Comparison of ENCODE assay signal across 2 cellular contexts in the genomic region with DNA sequence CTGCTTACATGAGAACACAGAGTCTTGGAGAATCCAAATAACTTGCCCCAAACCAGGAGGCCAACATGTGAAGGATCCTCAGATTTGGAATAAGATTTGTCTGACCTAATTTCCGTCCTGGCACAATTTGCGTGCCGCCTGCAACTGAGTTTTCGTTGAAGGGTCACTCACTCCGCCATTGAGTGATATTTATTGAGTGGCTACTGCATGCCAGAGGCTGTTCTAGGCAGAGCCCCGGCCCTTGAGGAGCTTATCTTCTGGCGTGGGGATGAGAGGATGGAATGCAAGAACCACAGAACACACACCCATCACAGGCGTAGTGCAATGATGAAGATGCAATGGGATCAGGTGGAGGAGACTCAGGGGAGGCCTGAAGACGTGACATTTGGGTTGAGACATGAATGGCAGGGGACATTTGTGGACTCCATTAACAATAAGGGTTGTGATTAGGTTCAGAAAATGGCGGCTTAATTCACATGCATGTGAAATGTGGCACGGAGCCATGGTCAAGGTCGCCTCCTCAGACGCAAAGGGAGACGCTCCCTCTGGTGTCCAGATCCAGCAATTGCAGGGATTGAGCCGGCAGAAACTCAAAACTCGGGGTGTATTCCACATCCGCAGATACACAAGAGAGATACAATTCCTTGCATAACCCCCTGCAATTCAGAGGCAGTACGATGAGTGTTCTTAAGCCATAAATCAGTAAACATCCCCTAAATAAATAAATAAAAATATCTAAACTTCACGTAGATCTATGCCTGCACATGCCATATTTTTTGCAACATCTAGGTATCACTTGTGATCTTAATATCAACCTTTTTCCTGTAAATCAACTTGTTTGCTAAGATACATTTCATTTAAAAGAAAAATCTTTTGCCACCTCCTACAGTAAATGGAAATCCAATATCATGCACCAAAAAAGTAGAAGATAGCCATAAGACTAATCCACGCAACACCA.
TF ChIP-seq lines count a peak whose summit lies in the region.

No MANE protein-coding gene starts in this region.

TF ChIP-seq in A549, 52 proteins besides CTCF, POLR2A, EP300 and RAD21:
- TF ChIP-seq CBX2 (IDR thresholded peaks at IDR 0.05; ENCODE audit: borderline replicate concordance, low read depth): no peak
- peak; percentile 48; the same call in 1 of the 2 replicates for TF ChIP-seq CHD4 (IDR thresholded peaks at IDR 0.05; ENCODE audit: borderline replicate concordance)
- TF ChIP-seq EHF (CRISPR knock-in tag; IDR thresholded peaks at IDR 0.05): no peak
- TF ChIP-seq, protein P1, sequence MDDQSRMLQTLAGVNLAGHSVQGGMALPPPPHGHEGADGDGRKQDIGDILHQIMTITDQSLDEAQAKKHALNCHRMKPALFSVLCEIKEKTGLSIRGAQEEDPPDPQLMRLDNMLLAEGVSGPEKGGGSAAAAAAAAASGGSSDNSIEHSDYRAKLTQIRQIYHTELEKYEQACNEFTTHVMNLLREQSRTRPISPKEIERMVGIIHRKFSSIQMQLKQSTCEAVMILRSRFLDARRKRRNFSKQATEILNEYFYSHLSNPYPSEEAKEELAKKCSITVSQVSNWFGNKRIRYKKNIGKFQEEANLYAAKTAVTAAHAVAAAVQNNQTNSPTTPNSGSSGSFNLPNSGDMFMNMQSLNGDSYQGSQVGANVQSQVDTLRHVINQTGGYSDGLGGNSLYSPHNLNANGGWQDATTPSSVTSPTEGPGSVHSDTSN (IDR thresholded peaks at IDR 0.05): no peak
- TF ChIP-seq, protein P2, sequence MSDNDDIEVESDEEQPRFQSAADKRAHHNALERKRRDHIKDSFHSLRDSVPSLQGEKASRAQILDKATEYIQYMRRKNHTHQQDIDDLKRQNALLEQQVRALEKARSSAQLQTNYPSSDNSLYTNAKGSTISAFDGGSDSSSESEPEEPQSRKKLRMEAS (IDR thresholded peaks at IDR 0.05): peak; percentile 82
- TF ChIP-seq KDM1A (IDR thresholded peaks at IDR 0.05; ENCODE audit: low read depth): no peak
- TF ChIP-seq SMC3 (IDR thresholded peaks at IDR 0.05): peak; percentile 93
- TF ChIP-seq, protein P3, sequence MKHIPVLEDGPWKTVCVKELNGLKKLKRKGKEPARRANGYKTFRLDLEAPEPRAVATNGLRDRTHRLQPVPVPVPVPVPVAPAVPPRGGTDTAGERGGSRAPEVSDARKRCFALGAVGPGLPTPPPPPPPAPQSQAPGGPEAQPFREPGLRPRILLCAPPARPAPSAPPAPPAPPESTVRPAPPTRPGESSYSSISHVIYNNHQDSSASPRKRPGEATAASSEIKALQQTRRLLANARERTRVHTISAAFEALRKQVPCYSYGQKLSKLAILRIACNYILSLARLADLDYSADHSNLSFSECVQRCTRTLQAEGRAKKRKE (CRISPR knock-in tag; IDR thresholded peaks at IDR 0.05; ENCODE audit: low read depth): 0 out of 2 replicates have a peak, but pooled peaks have one; percentile 49
- 0 out of 4 replicates have a peak, but pooled peaks of 1 of the 2 experiments have one; percentile 12 for TF ChIP-seq CEBPB (IDR thresholded peaks at IDR 0.05)
- no peak for TF ChIP-seq ZSCAN20 (CRISPR knock-in tag; IDR thresholded peaks at IDR 0.05)
- peak; percentile 86 for TF ChIP-seq ESRRA (IDR thresholded peaks at IDR 0.05; ENCODE audit: borderline replicate concordance, low read length)
- TF ChIP-seq MAZ (IDR thresholded peaks at IDR 0.05; ENCODE audit: borderline replicate concordance, low read depth, low read length): no peak
- TF ChIP-seq BHLHE40 (IDR thresholded peaks at IDR 0.05; ENCODE audit: low read depth, low read length): no peak
- no peak for TF ChIP-seq HDAC2 (IDR thresholded peaks at IDR 0.05)
- TF ChIP-seq, protein P4, sequence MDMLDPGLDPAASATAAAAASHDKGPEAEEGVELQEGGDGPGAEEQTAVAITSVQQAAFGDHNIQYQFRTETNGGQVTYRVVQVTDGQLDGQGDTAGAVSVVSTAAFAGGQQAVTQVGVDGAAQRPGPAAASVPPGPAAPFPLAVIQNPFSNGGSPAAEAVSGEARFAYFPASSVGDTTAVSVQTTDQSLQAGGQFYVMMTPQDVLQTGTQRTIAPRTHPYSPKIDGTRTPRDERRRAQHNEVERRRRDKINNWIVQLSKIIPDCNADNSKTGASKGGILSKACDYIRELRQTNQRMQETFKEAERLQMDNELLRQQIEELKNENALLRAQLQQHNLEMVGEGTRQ (IDR thresholded peaks at IDR 0.05): no peak
- TF ChIP-seq ZNF302 (CRISPR knock-in tag; IDR thresholded peaks at IDR 0.05): no peak
- no peak for TF ChIP-seq NR3C1 (IDR thresholded peaks at IDR 0.05)
- TF ChIP-seq ZFP36 (IDR thresholded peaks at IDR 0.05; ENCODE audit: borderline replicate concordance, partially characterized antibody): no peak
- TF ChIP-seq HOXA7 (CRISPR knock-in tag; IDR thresholded peaks at IDR 0.05): no peak
- no peak for TF ChIP-seq RCOR1 (IDR thresholded peaks at IDR 0.05; ENCODE audit: low read depth, low read length)
- TF ChIP-seq CHD2 (IDR thresholded peaks at IDR 0.05; ENCODE audit: low read length, partially characterized antibody): no peak
- TF ChIP-seq KDM5A (IDR thresholded peaks at IDR 0.05): no peak
- TF ChIP-seq HOXB13 (CRISPR knock-in tag; IDR thresholded peaks at IDR 0.05; ENCODE audit: low read depth): peak; percentile 68; the same call in 1 of the 2 replicates
- TF ChIP-seq, protein P5, sequence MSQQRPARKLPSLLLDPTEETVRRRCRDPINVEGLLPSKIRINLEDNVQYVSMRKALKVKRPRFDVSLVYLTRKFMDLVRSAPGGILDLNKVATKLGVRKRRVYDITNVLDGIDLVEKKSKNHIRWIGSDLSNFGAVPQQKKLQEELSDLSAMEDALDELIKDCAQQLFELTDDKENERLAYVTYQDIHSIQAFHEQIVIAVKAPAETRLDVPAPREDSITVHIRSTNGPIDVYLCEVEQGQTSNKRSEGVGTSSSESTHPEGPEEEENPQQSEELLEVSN (IDR thresholded peaks at IDR 0.05; ENCODE audit: borderline replicate concordance, low read depth): peak; percentile 55; the same call in 1 of the 2 replicates
- peak; percentile 48; the same call in 1 of the 2 replicates for TF ChIP-seq EHMT2 (IDR thresholded peaks at IDR 0.05; ENCODE audit: low read depth)
- TF ChIP-seq FOSB (CRISPR knock-in tag; IDR thresholded peaks at IDR 0.05): no peak

TF ChIP-seq in GM12878, 131 proteins besides CTCF, POLR2A, EP300 and RAD21 (continued from another document and continues in another):
- TF ChIP-seq PAX8 (IDR thresholded peaks at IDR 0.05) (no peak), SIX5 (IDR thresholded peaks at IDR 0.05; ENCODE audit: low read depth, low read length, severe bottlenecking) (no peak), STAT3 (IDR thresholded peaks at IDR 0.05; ENCODE audit: low read depth, low read length) (no peak), BCL11A (IDR thresholded peaks at IDR 0.05; ENCODE audit: low read depth, low read length) (no peak), HDAC2 (IDR thresholded peaks at IDR 0.05) (no peak), IRF4 (IDR thresholded peaks at IDR 0.05; ENCODE audit: low read depth, low read length) (no peak), CREM (IDR thresholded peaks at IDR 0.05; ENCODE audit: low read depth) (no peak), BHLHE40 (IDR thresholded peaks at IDR 0.05; ENCODE audit: borderline replicate concordance in 1 of 2, low read depth in 2 of 2, low read length in 1 of 2) (peak in 1 of 2 experiments; percentile 45; a peak in 1 of 4 replicates), TBL1XR1 (IDR thresholded peaks at IDR 0.05; ENCODE audit: low read depth, low read length) (0 out of 2 replicates have a peak, but pooled peaks have one; percentile 40), ETV6 (conservative IDR thresholded peaks at IDR 0.05 in 1 of 2, IDR thresholded peaks at IDR 0.05 in 1 of 2; ENCODE audit: borderline replicate concordance in 1 of 2, low read depth in 1 of 2) (no peak), TAF1 (IDR thresholded peaks at IDR 0.05; ENCODE audit: borderline replicate concordance, low read depth, low read length) (no peak), RFX5 (IDR thresholded peaks at IDR 0.05; ENCODE audit: low read depth, low read length) (no peak), EZH2 (IDR thresholded peaks at IDR 0.05; ENCODE audit: borderline replicate concordance, control insufficient read depth, low read depth, low read length) (no peak), HDGF (IDR thresholded peaks at IDR 0.05) (no peak), SREBF2 (IDR thresholded peaks at IDR 0.05; ENCODE audit: low read length) (no peak), MTA2 (IDR thresholded peaks at IDR 0.05; ENCODE audit: low read depth) (no peak), SIN3A (IDR thresholded peaks at IDR 0.05; ENCODE audit: low read depth, low read length) (no peak), CBX3 (IDR thresholded peaks at IDR 0.05; ENCODE audit: borderline replicate concordance, low read depth) (no peak), ATF7 (IDR thresholded peaks at IDR 0.05; ENCODE audit: low read depth) (no peak), RUNX3 (IDR thresholded peaks at IDR 0.05; ENCODE audit: low read length) (0 out of 2 replicates have a peak, but pooled peaks have one; percentile 8), SRF (IDR thresholded peaks at IDR 0.05; ENCODE audit: low read depth in 2 of 2, low read length in 2 of 2) (no peak), POLR2AphosphoS5 (IDR thresholded peaks at IDR 0.05; ENCODE audit: low read length) (no peak)
- TF ChIP-seq, protein P6, sequence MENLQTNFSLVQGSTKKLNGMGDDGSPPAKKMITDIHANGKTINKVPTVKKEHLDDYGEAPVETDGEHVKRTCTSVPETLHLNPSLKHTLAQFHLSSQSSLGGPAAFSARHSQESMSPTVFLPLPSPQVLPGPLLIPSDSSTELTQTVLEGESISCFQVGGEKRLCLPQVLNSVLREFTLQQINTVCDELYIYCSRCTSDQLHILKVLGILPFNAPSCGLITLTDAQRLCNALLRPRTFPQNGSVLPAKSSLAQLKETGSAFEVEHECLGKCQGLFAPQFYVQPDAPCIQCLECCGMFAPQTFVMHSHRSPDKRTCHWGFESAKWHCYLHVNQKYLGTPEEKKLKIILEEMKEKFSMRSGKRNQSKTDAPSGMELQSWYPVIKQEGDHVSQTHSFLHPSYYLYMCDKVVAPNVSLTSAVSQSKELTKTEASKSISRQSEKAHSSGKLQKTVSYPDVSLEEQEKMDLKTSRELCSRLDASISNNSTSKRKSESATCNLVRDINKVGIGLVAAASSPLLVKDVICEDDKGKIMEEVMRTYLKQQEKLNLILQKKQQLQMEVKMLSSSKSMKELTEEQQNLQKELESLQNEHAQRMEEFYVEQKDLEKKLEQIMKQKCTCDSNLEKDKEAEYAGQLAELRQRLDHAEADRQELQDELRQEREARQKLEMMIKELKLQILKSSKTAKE (IDR thresholded peaks at IDR 0.05; ENCODE audit: low read depth, poor library complexity, severe bottlenecking): peak; percentile 31
- TF ChIP-seq, protein P7, sequence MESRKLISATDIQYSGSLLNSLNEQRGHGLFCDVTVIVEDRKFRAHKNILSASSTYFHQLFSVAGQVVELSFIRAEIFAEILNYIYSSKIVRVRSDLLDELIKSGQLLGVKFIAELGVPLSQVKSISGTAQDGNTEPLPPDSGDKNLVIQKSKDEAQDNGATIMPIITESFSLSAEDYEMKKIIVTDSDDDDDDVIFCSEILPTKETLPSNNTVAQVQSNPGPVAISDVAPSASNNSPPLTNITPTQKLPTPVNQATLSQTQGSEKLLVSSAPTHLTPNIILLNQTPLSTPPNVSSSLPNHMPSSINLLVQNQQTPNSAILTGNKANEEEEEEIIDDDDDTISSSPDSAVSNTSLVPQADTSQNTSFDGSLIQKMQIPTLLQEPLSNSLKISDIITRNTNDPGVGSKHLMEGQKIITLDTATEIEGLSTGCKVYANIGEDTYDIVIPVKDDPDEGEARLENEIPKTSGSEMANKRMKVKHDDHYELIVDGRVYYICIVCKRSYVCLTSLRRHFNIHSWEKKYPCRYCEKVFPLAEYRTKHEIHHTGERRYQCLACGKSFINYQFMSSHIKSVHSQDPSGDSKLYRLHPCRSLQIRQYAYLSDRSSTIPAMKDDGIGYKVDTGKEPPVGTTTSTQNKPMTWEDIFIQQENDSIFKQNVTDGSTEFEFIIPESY (IDR thresholded peaks at IDR 0.05): no peak
- TF ChIP-seq, protein P8, sequence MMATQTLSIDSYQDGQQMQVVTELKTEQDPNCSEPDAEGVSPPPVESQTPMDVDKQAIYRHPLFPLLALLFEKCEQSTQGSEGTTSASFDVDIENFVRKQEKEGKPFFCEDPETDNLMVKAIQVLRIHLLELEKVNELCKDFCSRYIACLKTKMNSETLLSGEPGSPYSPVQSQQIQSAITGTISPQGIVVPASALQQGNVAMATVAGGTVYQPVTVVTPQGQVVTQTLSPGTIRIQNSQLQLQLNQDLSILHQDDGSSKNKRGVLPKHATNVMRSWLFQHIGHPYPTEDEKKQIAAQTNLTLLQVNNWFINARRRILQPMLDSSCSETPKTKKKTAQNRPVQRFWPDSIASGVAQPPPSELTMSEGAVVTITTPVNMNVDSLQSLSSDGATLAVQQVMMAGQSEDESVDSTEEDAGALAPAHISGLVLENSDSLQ (IDR thresholded peaks at IDR 0.05): no peak
- TF ChIP-seq, protein P9, sequence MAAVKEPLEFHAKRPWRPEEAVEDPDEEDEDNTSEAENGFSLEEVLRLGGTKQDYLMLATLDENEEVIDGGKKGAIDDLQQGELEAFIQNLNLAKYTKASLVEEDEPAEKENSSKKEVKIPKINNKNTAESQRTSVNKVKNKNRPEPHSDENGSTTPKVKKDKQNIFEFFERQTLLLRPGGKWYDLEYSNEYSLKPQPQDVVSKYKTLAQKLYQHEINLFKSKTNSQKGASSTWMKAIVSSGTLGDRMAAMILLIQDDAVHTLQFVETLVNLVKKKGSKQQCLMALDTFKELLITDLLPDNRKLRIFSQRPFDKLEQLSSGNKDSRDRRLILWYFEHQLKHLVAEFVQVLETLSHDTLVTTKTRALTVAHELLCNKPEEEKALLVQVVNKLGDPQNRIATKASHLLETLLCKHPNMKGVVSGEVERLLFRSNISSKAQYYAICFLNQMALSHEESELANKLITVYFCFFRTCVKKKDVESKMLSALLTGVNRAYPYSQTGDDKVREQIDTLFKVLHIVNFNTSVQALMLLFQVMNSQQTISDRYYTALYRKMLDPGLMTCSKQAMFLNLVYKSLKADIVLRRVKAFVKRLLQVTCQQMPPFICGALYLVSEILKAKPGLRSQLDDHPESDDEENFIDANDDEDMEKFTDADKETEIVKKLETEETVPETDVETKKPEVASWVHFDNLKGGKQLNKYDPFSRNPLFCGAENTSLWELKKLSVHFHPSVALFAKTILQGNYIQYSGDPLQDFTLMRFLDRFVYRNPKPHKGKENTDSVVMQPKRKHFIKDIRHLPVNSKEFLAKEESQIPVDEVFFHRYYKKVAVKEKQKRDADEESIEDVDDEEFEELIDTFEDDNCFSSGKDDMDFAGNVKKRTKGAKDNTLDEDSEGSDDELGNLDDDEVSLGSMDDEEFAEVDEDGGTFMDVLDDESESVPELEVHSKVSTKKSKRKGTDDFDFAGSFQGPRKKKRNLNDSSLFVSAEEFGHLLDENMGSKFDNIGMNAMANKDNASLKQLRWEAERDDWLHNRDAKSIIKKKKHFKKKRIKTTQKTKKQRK (IDR thresholded peaks at IDR 0.05; ENCODE audit: low read depth, low read length): no peak
- TF ChIP-seq, protein P10, sequence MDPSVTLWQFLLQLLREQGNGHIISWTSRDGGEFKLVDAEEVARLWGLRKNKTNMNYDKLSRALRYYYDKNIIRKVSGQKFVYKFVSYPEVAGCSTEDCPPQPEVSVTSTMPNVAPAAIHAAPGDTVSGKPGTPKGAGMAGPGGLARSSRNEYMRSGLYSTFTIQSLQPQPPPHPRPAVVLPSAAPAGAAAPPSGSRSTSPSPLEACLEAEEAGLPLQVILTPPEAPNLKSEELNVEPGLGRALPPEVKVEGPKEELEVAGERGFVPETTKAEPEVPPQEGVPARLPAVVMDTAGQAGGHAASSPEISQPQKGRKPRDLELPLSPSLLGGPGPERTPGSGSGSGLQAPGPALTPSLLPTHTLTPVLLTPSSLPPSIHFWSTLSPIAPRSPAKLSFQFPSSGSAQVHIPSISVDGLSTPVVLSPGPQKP (IDR thresholded peaks at IDR 0.05; ENCODE audit: low read depth, low read length): 0 out of 2 replicates have a peak, but pooled peaks have one; percentile 13
- TF ChIP-seq, protein P4 (IDR thresholded peaks at IDR 0.05; ENCODE audit: borderline replicate concordance, low read depth, low read length): no peak
